In genomic region chr5:149403923-149404745, GRCh38 we compare ENCODE assay signal across 1 cellular context.
TF ChIP-seq lines count a peak whose summit lies in the region.

No MANE protein-coding gene starts in this region.

TF ChIP-seq in H1, 55 proteins besides CTCF, POLR2A, EP300 and RAD21:
- TF ChIP-seq RFX5 (IDR thresholded peaks at IDR 0.05; ENCODE audit: borderline replicate concordance, low read depth, low read length) (no peak), RNF2 (IDR thresholded peaks at IDR 0.05; ENCODE audit: borderline replicate concordance, low read depth, low read length, missing control alignments, poor library complexity, severe bottlenecking) (no peak), SRF (IDR thresholded peaks at IDR 0.05; ENCODE audit: low read depth, low read length) (no peak)
TF ChIP-seq in H1: peak in this region for 0.
